In the genomic region with DNA sequence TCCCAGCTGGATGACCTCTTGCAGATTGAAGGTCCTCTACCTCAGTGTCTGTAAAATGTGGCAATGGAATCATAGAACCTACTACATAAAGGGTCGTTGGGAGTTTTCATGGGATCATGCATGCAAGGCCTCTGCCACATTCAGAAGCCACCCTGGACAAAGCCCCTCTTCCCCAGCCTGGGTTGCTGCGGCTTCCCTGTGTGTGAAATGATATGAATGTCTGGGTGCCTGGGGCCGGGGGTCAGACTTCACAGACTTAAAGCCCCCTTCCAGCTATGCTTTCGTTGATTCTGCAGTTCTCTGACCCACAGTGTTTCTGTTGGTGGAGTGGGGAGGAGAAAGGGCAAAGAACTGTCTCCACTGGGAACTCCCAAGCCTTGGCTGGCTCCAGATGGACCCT, we compare ENCODE assay signal across 11 cellular contexts.
DNase-seq lines count a peak whose midpoint lies in the region; ATAC-seq and TF ChIP-seq lines count a peak whose summit lies in the region.
"Had no signal": no experiment of that assay in that cellular context is flagged by ENCODE, and none has a peak within 500 bp of the region (broad histone marks: within the 10 kb centered on the region; RNA-seq: fewer than 3 reads in every experiment).

No MANE protein-coding gene starts in this region.

- peaks cover 59% of the 10 kb centered on the region for H3K36me3 ChIP-seq in left ventricle myocardium inferior
- no peaks in the 10 kb centered on the region for H3K36me3 ChIP-seq in OCI-LY3 (replicated peaks; ENCODE audit: low read depth, low read length)
- H3K36me3 ChIP-seq in naive thymus-derived CD4-positive, alpha-beta T cell (ENCODE audit: control insufficient read depth in 2 of 3, insufficient read depth in 3 of 3, low read length in 3 of 3) = no peaks in the 10 kb centered on the region
- H3K36me3 ChIP-seq: MG63 had no signal

- peaks cover 24% of the 10 kb centered on the region for H3K4me1 ChIP-seq in left ventricle myocardium inferior
- peaks cover 6% of the 10 kb centered on the region; the same call in 1 of the 2 replicates for H3K4me1 ChIP-seq in OCI-LY3 (ENCODE audit: low read length)
- no peaks in the 10 kb centered on the region for H3K4me1 ChIP-seq in naive thymus-derived CD4-positive, alpha-beta T cell (ENCODE audit: control insufficient read depth in 2 of 2, insufficient read depth in 2 of 2, low read length in 2 of 2)

- peak overlapping the region; percentile 64 for H3K4me2 ChIP-seq in OCI-LY3 (ENCODE audit: low read length)

- no peak overlapping the region for H2AFZ ChIP-seq in OCI-LY3 (ENCODE audit: low read depth, low read length)

- TF ChIP-seq CTCF in left ventricle myocardium inferior (IDR thresholded peaks at IDR 0.05; ENCODE audit: borderline replicate concordance) = no peak
- TF ChIP-seq CTCF in OCI-LY3 (IDR thresholded peaks at IDR 0.05; ENCODE audit: low read depth, low read length) = no peak

- H3K4me3 Mint-ChIP-seq in naive thymus-derived CD4-positive, alpha-beta T cell = peak overlapping the region in 1 of 10 donors; percentile 16

- no peaks in the 10 kb centered on the region for H3K27me3 ChIP-seq in left ventricle myocardium inferior (ENCODE audit: low read depth)
- H3K27me3 ChIP-seq in OCI-LY3 (ENCODE audit: low read depth, low read length) = peaks cover 43% of the 10 kb centered on the region
- H3K27me3 ChIP-seq in naive thymus-derived CD4-positive, alpha-beta T cell (ENCODE audit: control insufficient read depth in 2 of 2, insufficient read depth in 2 of 2, low read length in 2 of 2) = peaks cover 0 to 4% of the 10 kb centered on the region in 2 donors
- H3K27me3 ChIP-seq: MG63 had no signal

- POLR2A ChIA-PET in naive thymus-derived CD4-positive, alpha-beta T cell (lab: Charles Lee) = no interaction called here

- H3K9me3 ChIP-seq in left ventricle myocardium inferior (replicated peaks) = no peaks in the 10 kb centered on the region
- no peaks in the 10 kb centered on the region for H3K9me3 ChIP-seq in OCI-LY3 (ENCODE audit: insufficient read depth, low read length)
- H3K9me3 ChIP-seq in naive thymus-derived CD4-positive, alpha-beta T cell (ENCODE audit: control insufficient read depth in 2 of 3, low read length in 3 of 3) = no peaks in the 10 kb centered on the region
- H3K9me3 ChIP-seq: MG63 had no signal

- H3K79me2 ChIP-seq in OCI-LY3 (ENCODE audit: low read length) = no peaks in the 10 kb centered on the region

- H3K27ac ChIP-seq in left ventricle myocardium inferior (replicated peaks) (peak overlapping the region; percentile 58), OCI-LY3 (ENCODE audit: low read length) (no peak overlapping the region)
- no peak overlapping the region for H3K27ac ChIP-seq in naive thymus-derived CD4-positive, alpha-beta T cell (ENCODE audit: low read depth, low read length)
- H3K27ac ChIP-seq: C4-2B, HL-60 had no signal

- H3K4me1 Mint-ChIP-seq in naive thymus-derived CD4-positive, alpha-beta T cell = peaks cover 0 to 5% (median 3%) of the 10 kb centered on the region in 7 donors

- H3K27ac Mint-ChIP-seq in naive thymus-derived CD4-positive, alpha-beta T cell = no peak overlapping the region

- H3K4me3 ChIP-seq in left ventricle myocardium inferior (no peak overlapping the region), OCI-LY3 (ENCODE audit: low read length) (peak overlapping the region; percentile 51; the same call in 1 of the 2 replicates)
- H3K4me3 ChIP-seq in naive thymus-derived CD4-positive, alpha-beta T cell (ENCODE audit: low read length) = no peak overlapping the region
- H3K4me3 ChIP-seq: MG63 had no signal

- no peak overlapping the region for H3K9ac ChIP-seq in OCI-LY3 (ENCODE audit: low read length)

- intact Hi-C loops in left ventricle myocardium inferior (cut with micrococcal nuclease) (loop anchor here (10.0 kb wide), 1 partner anchor 529 kb away; the partner anchor contains the start of gene CACNA1C), Right ventricle myocardium inferior (cut with DNase I) (loop anchor here (5.0 to 10.0 kb wide), 5 partner anchors 86 to 781 kb away; no protein-coding TSS in a partner anchor)
- intact Hi-C loops in naive thymus-derived CD4-positive, alpha-beta T cell (cut with micrococcal nuclease) = loop anchor here (5.0 kb wide), 4 partner anchors 291 to 786 kb away; no protein-coding TSS in a partner anchor

- no peaks in the 10 kb centered on the region for H4K20me1 ChIP-seq in OCI-LY3 (ENCODE audit: insufficient read depth, low read length)

- peaks cover 0 to 2% (median 0%) of the 10 kb centered on the region in 11 donors for H3K9me3 Mint-ChIP-seq in naive thymus-derived CD4-positive, alpha-beta T cell

- H3K27me3 Mint-ChIP-seq in naive thymus-derived CD4-positive, alpha-beta T cell = peaks cover 38 to 60% (median 46%) of the 10 kb centered on the region in 5 donors

- no peak for ATAC-seq in Right ventricle myocardium inferior
- no peak for ATAC-seq in naive thymus-derived CD4-positive, alpha-beta T cell

- no peak for DNase-seq in left ventricle myocardium inferior
- no peak for DNase-seq in Right ventricle myocardium inferior (ENCODE audit: missing footprints)
- peak; percentile 45 for DNase-seq in mesenteric fat pad (ENCODE audit: low spot score)
- DNase-seq in activated T-cell treated with anti-CD3 and anti-CD28 coated beads, Interleukin-2, amount 50 U/mL, for 48 hours = no peak
- DNase-seq in naive thymus-derived CD4-positive, alpha-beta T cell = no peak
- no peak for DNase-seq in pons (ENCODE audit: low spot score)
- DNase-seq: SIG-M5 had no signal

- CTCF ChIA-PET in naive thymus-derived CD4-positive, alpha-beta T cell (lab: Charles Lee) = no interaction called here

- H3K36me3 Mint-ChIP-seq in naive thymus-derived CD4-positive, alpha-beta T cell = no peaks in the 10 kb centered on the region
